1 cellular context compared by ENCODE assay signal in genomic region chr1:207321045-207321789, GRCh38.
TF ChIP-seq lines count a peak whose summit lies in the region.

TSS of gene CD55 (plus strand) at chr1:207321678. CDS start at chr1:207321766, 88 bp downstream.

TF ChIP-seq in HCT116, 20 proteins besides CTCF, POLR2A, EP300 and RAD21 (continued from another document):
- peak; percentile 91 for TF ChIP-seq SP1 (IDR thresholded peaks at IDR 0.05; ENCODE audit: low read depth)
- TF ChIP-seq FOSL1 (IDR thresholded peaks at IDR 0.05; ENCODE audit: low read depth), result peak; percentile 79
- TF ChIP-seq ATF3 (IDR thresholded peaks at IDR 0.05), result no peak
